In the genomic region with DNA sequence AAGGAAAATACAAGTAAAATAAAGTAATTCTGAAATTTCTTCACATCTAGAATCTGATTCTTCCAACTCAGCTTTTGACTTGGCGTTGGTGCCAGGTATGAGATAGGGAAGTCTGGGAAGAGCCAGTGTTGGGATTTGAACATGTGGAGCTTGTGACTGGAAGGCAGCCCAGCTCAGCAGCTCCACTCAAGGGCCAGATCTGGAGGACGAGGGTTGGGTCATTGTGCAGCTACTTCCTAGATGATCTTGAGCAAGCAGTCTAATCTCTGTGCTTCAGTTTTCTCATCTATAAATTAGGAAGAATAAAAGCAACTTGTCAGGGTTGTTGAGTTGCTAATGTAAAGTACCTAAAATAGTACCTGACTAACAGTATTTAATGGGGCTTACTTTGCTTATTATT, we compare ENCODE assay signal across 12 cellular contexts. TPM values are rescaled to one million over a fixed set of nuclear protein-coding genes. Genes with fewer than 3 reads are reported as not detected.
A peak's percentile ranks its signal among the peaks of the same experiment; 100 is the strongest.
DNase-seq lines count a peak whose midpoint lies in the region; ATAC-seq, FAIRE-seq and TF ChIP-seq lines count a peak whose summit lies in the region.
"Had no signal": no experiment of that assay in that cellular context is flagged by ENCODE, and none has a peak within 500 bp of the region (broad histone marks: within the 10 kb centered on the region; RNA-seq: fewer than 3 reads in every experiment).

No MANE protein-coding gene starts in this region.

- H3K27me3 ChIP-seq in RWPE2 (ENCODE audit: insufficient read depth, poor library complexity, severe bottlenecking) (no peaks in the 10 kb centered on the region), endothelial cell of umbilical vein (ENCODE audit: control insufficient read depth in 2 of 2, insufficient read depth in 2 of 2, low read length in 2 of 2) (no peaks in the 10 kb centered on the region)
- H3K27me3 ChIP-seq: upper lobe of right lung had no signal

- FAIRE-seq in endothelial cell of umbilical vein (lab: Jason Lieb, UNC) = no peak

- H3K9me3 Mint-ChIP-seq in activated CD8-positive, alpha-beta memory T cell treated with anti-CD3 and anti-CD28 coated beads, Interleukin-2, amount 10 ng/mL, durations not matched to agents 7 days and 5 days (ENCODE audit: low read depth) = no peaks in the 10 kb centered on the region
- H3K9me3 Mint-ChIP-seq in stimulated activated naive CD8-positive, alpha-beta T cell treated with anti-CD3 and anti-CD28 coated beads, Interleukin-15, amount 100 ng/mL, for 72 hours = no peaks in the 10 kb centered on the region
- H3K9me3 Mint-ChIP-seq: HFFc6 had no signal

- intact Hi-C loops in endothelial cell of umbilical vein (cut with micrococcal nuclease) = no loop called here

- H3K9me3 ChIP-seq in RWPE2 (ENCODE audit: severe bottlenecking) (no peaks in the 10 kb centered on the region), endothelial cell of umbilical vein (replicated peaks; ENCODE audit: control insufficient read depth, insufficient read depth, low read length) (no peaks in the 10 kb centered on the region)
- H3K9me3 ChIP-seq: upper lobe of right lung had no signal

- peaks cover 9% of the 10 kb centered on the region for H3K36me3 Mint-ChIP-seq in activated CD8-positive, alpha-beta memory T cell treated with anti-CD3 and anti-CD28 coated beads, Interleukin-2, amount 10 ng/mL, durations not matched to agents 7 days and 5 days

- no peak for DNase-seq in activated CD8-positive, alpha-beta memory T cell treated with anti-CD3 and anti-CD28 coated beads, Interleukin-2, amount 10 ng/mL, durations not matched to agents 7 days and 5 days
- DNase-seq in activated CD8-positive, alpha-beta memory T cell treated with anti-CD3 and anti-CD28 coated beads for 24 hours = no peak
- no peak for DNase-seq in RWPE2 (ENCODE audit: low spot score)
- DNase-seq in endothelial cell of umbilical vein (ENCODE audit: low read depth, low spot score) = no peak
- no peak for DNase-seq in stimulated activated naive CD8-positive, alpha-beta T cell treated with anti-CD3 and anti-CD28 coated beads, Interleukin-15, amount 100 ng/mL, for 72 hours
- DNase-seq in stimulated activated CD4-positive, alpha-beta T cell treated with anti-CD3 and anti-CD28 coated beads, Interleukin-2, amount 100 ng/mL, for 48 hours = no peak
- DNase-seq: foreskin melanocyte, HFFc6, T1000, upper lobe of right lung had no signal

- no peak for TF ChIP-seq CTCF in RWPE2 (IDR thresholded peaks at IDR 0.05; ENCODE audit: poor library complexity, severe bottlenecking)
- no peak for TF ChIP-seq CTCF in endothelial cell of umbilical vein (IDR thresholded peaks at IDR 0.05; ENCODE audit: extremely low read depth in 1 of 2, insufficient read depth in 1 of 2, low read depth in 1 of 2, low read length in 2 of 2)

- no peak overlapping the region for H2AFZ ChIP-seq in endothelial cell of umbilical vein (ENCODE audit: low read depth, low read length)

- no peak overlapping the region for H3K4me2 ChIP-seq in endothelial cell of umbilical vein (ENCODE audit: insufficient read depth, low read length)

- H3K9me1 ChIP-seq in endothelial cell of umbilical vein (replicated peaks; ENCODE audit: control insufficient read depth, extremely low read depth, insufficient read depth, low read length) = no peaks in the 10 kb centered on the region

- H3K27me3 Mint-ChIP-seq in activated CD8-positive, alpha-beta memory T cell treated with anti-CD3 and anti-CD28 coated beads, Interleukin-2, amount 10 ng/mL, durations not matched to agents 7 days and 5 days = peaks cover 9% of the 10 kb centered on the region
- no peaks in the 10 kb centered on the region for H3K27me3 Mint-ChIP-seq in stimulated activated naive CD8-positive, alpha-beta T cell treated with anti-CD3 and anti-CD28 coated beads, Interleukin-15, amount 100 ng/mL, for 72 hours

- H3K36me3 ChIP-seq in RWPE2 (ENCODE audit: low read depth) (peaks cover 7% of the 10 kb centered on the region; the same call in 1 of the 2 replicates), endothelial cell of umbilical vein (ENCODE audit: control insufficient read depth in 2 of 2, extremely low read depth in 1 of 2, insufficient read depth in 2 of 2, low read length in 2 of 2) (no peaks in the 10 kb centered on the region)
- H3K36me3 ChIP-seq: upper lobe of right lung had no signal

- H3K9ac ChIP-seq in endothelial cell of umbilical vein (replicated peaks; ENCODE audit: extremely low read depth, insufficient read depth, low read length) = no peak overlapping the region

- BruUV-seq in endothelial cell of umbilical vein (replicated peaks; lab: Mats Ljungman, UMichigan) = no TSS peak

- H3K4me3 Mint-ChIP-seq in activated CD8-positive, alpha-beta memory T cell treated with anti-CD3 and anti-CD28 coated beads, Interleukin-2, amount 10 ng/mL, durations not matched to agents 7 days and 5 days = peak overlapping the region; percentile 5
- peak overlapping the region; percentile 49 for H3K4me3 Mint-ChIP-seq in stimulated activated naive CD8-positive, alpha-beta T cell treated with anti-CD3 and anti-CD28 coated beads, Interleukin-15, amount 100 ng/mL, for 72 hours
- H3K4me3 Mint-ChIP-seq: HFFc6 had no signal

- H3K4me1 ChIP-seq in RWPE2 (ENCODE audit: insufficient read depth, poor library complexity, severe bottlenecking) (peaks cover 16% of the 10 kb centered on the region), endothelial cell of umbilical vein (ENCODE audit: control insufficient read depth, extremely low read depth, insufficient read depth, low read length) (peaks cover 33% of the 10 kb centered on the region)

- no peak overlapping the region for H3K4me3 ChIP-seq in RWPE2 (ENCODE audit: severe bottlenecking)
- H3K4me3 ChIP-seq in endothelial cell of umbilical vein (replicated peaks in 1 of 3; ENCODE audit: insufficient read depth in 1 of 3, low read depth in 1 of 3, low read length in 3 of 3) = no peak overlapping the region
- H3K4me3 ChIP-seq: upper lobe of right lung had no signal

- peaks cover 84% of the 10 kb centered on the region for H3K4me1 Mint-ChIP-seq in activated CD8-positive, alpha-beta memory T cell treated with anti-CD3 and anti-CD28 coated beads, Interleukin-2, amount 10 ng/mL, durations not matched to agents 7 days and 5 days
- peaks cover 87% of the 10 kb centered on the region for H3K4me1 Mint-ChIP-seq in stimulated activated naive CD8-positive, alpha-beta T cell treated with anti-CD3 and anti-CD28 coated beads, Interleukin-15, amount 100 ng/mL, for 72 hours

- ATAC-seq in activated CD8-positive, alpha-beta memory T cell treated with anti-CD3 and anti-CD28 coated beads, Interleukin-2, amount 10 ng/mL, durations not matched to agents 7 days and 5 days = no peak
- ATAC-seq in RWPE2 (ENCODE audit: low read depth) (no peak), GM21825 (IDR thresholded peaks at IDR 0.05; ENCODE audit: unreplicated experiment) (no peak), GM21723 (IDR thresholded peaks at IDR 0.05; ENCODE audit: unreplicated experiment) (no peak)
- ATAC-seq in stimulated activated naive CD8-positive, alpha-beta T cell treated with anti-CD3 and anti-CD28 coated beads, Interleukin-15, amount 100 ng/mL, for 72 hours = no peak

- H3K27ac Mint-ChIP-seq in activated CD8-positive, alpha-beta memory T cell treated with anti-CD3 and anti-CD28 coated beads, Interleukin-2, amount 10 ng/mL, durations not matched to agents 7 days and 5 days = peak overlapping the region; percentile 97
- H3K27ac Mint-ChIP-seq in stimulated activated naive CD8-positive, alpha-beta T cell treated with anti-CD3 and anti-CD28 coated beads, Interleukin-15, amount 100 ng/mL, for 72 hours = peak overlapping the region; percentile 99
- H3K27ac Mint-ChIP-seq: HFFc6 had no signal

- CTCF ChIA-PET in activated CD8-positive, alpha-beta memory T cell treated with anti-CD3 and anti-CD28 coated beads, Interleukin-2, amount 10 ng/mL, durations not matched to agents 7 days and 5 days (lab: Charles Lee) = interaction anchor here (0.9 to 9.0 kb wide), 10 partner anchors 10 to 152 kb away, joined by 3 to 69 read pairs (median 4); a partner anchor contains a TSS
- CTCF ChIA-PET in endothelial cell of umbilical vein (lab: Charles Lee) = interaction anchor here (1.0 to 6.0 kb wide), 8 partner anchors 12 to 129 kb away, joined by 3 to 67 read pairs (median 8); no protein-coding TSS in a partner anchor

- TF ChIP-seq POLR2A in endothelial cell of umbilical vein (IDR thresholded peaks at IDR 0.05; ENCODE audit: low read depth, low read length) = no peak

- no peaks in the 10 kb centered on the region for H4K20me1 ChIP-seq in endothelial cell of umbilical vein (replicated peaks; ENCODE audit: control insufficient read depth, extremely low read depth, insufficient read depth, low read length)

- POLR2A ChIA-PET in endothelial cell of umbilical vein (lab: Charles Lee) = no interaction called here

- H3K79me2 ChIP-seq in endothelial cell of umbilical vein (ENCODE audit: control insufficient read depth, insufficient read depth, low read length) = peaks cover 54% of the 10 kb centered on the region

- dilution Hi-C loops in endothelial cell of umbilical vein (cut with MboI; ENCODE audit: extremely low pct_ligation_motif_present, low sequenced_read_pairs) = no loop called here

- peak overlapping the region; percentile 30 for H3K27ac ChIP-seq in RWPE2 (ENCODE audit: poor library complexity, severe bottlenecking)
- H3K27ac ChIP-seq in endothelial cell of umbilical vein (ENCODE audit: insufficient read depth, low read depth, low read length) = peak overlapping the region; percentile 51

TF ChIP-seq in endothelial cell of umbilical vein, 7 proteins besides CTCF, POLR2A, EP300 and RAD21 (continues in another document):
- TF ChIP-seq EZH2 (IDR thresholded peaks at IDR 0.05; ENCODE audit: borderline replicate concordance, low read depth, low read length, severe bottlenecking) (no peak), MYC (IDR thresholded peaks at IDR 0.05; ENCODE audit: low read depth, low read length) (no peak), FOS (IDR thresholded peaks at IDR 0.05; ENCODE audit: borderline replicate concordance, insufficient read depth, low read length) (no peak), GATA2 (IDR thresholded peaks at IDR 0.05; ENCODE audit: insufficient read depth, insufficient read length, low read depth, low read length) (no peak)
- TF ChIP-seq, protein P1, sequence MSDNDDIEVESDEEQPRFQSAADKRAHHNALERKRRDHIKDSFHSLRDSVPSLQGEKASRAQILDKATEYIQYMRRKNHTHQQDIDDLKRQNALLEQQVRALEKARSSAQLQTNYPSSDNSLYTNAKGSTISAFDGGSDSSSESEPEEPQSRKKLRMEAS (IDR thresholded peaks at IDR 0.05; ENCODE audit: insufficient read depth, insufficient read length) = no peak

RNA-seq across cellular contexts. Expression of a gene that starts 5.0 kb away (rescaled TPM):
- total RNA-seq in activated CD8-positive, alpha-beta memory T cell treated with anti-CD3 and anti-CD28 coated beads, Interleukin-2, amount 10 ng/mL, durations not matched to agents 7 days and 5 days = 10 to 100 TPM; 29.4 to 38.3 TPM
- total RNA-seq in endothelial cell of umbilical vein = 54.3 and 55.5 TPM in 2 replicates
- 17.8 and 32.5 TPM in 2 replicates for polyA plus RNA-seq in endothelial cell of umbilical vein
- 17.4 and 18.8 TPM in 2 replicates for polyA plus RNA-seq in endothelial cell of umbilical vein (2011; cell fraction: cytosol; rRNA removed)
- 88.3 and 92.8 TPM in 2 replicates for polyA plus RNA-seq in endothelial cell of umbilical vein (2011; cell fraction: nucleus; rRNA removed)
- polyA plus RNA-seq in endothelial cell of umbilical vein (2012) = 29.3 and 33.4 TPM in 2 replicates
- polyA minus RNA-seq in endothelial cell of umbilical vein = 41.5 and 43.3 TPM in 2 replicates
- 54.5 TPM for polyA minus RNA-seq in endothelial cell of umbilical vein (2011; cell fraction: cytosol; rRNA and poly(A)+ RNA removed)
- polyA minus RNA-seq in endothelial cell of umbilical vein (2011; cell fraction: nucleus; rRNA and poly(A)+ RNA removed) = 48.7 and 51.7 TPM in 2 replicates
